Comparison of ENCODE assay signal across 9 cellular contexts in the genomic region with DNA sequence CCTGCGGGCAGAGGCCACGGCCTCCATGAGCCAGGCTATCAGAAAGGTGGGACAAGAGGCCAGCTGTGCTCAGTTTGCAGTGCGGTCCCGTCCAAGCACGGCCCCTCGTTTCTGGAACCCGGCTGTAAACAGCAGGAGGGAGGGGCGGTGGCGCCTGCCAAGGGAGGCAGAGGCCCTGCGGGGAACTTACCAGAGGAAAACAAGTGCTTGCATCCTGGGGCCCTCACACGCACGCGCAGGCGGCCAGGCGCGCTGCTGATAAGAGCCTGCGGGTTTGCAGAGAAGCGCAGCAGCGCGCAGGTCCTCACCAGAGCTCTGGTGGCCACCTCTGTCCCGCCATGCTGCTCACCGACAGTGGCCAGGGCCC. TPM values are rescaled to one million over a fixed set of nuclear protein-coding genes. Genes with fewer than 3 reads are reported as not detected.
DNase-seq lines count a peak whose midpoint lies in the region; ATAC-seq and TF ChIP-seq lines count a peak whose summit lies in the region.
"Had no signal": no experiment of that assay in that cellular context is flagged by ENCODE, and none has a peak within 500 bp of the region (broad histone marks: within the 10 kb centered on the region; RNA-seq: fewer than 3 reads in every experiment).

No MANE protein-coding gene starts in this region.

- H3K27ac Mint-ChIP-seq in endodermal cell = no peak overlapping the region

- peak; percentile 89 for DNase-seq in ELF-1 (ENCODE audit: low read depth, low spot score)
- DNase-seq in activated CD4-positive, CD25-positive, alpha-beta regulatory T cell treated with anti-CD3 and anti-CD28 coated beads, Interleukin-2, amount 50 U/mL, for 72 hours = peak; percentile 64
- no peak for DNase-seq in endodermal cell
- DNase-seq in putamen (ENCODE audit: low spot score) = peak; percentile 64
- no peak for DNase-seq in GM13977 (ENCODE audit: low spot score)
- DNase-seq in NCI-H1436 (lab: John Stamatoyannopoulos, UW) = no peak

- in situ Hi-C loops in GM13977 (cut with MboI; ENCODE audit: low pct_unique_long_range_greater_than_20kb, low sequenced_read_pairs, unreplicated experiment) = no loop called here

- WGBS in endodermal cell (ENCODE audit: insufficient coverage in 1 of 2, insufficient read length in 1 of 2), 2 experiments = 94 to 95% methylated on average over 21 to 22 of the region's 22 CpGs

- H3K4me1 Mint-ChIP-seq in endodermal cell = peaks cover 4% of the 10 kb centered on the region

- H3K4me3 Mint-ChIP-seq in endodermal cell = no peak overlapping the region

- H3K9me3 Mint-ChIP-seq in endodermal cell = no peaks in the 10 kb centered on the region

- no peaks in the 10 kb centered on the region for H3K27me3 ChIP-seq in endodermal cell (ENCODE audit: control insufficient read depth, insufficient read depth, low read length, poor library complexity, severe bottlenecking)

- H3K9ac ChIP-seq in endodermal cell (ENCODE audit: extremely low read depth, low read length, poor library complexity, severe bottlenecking) = no peak overlapping the region

- ATAC-seq in GM21717 (IDR thresholded peaks at IDR 0.05; ENCODE audit: unreplicated experiment) (no peak), GM21367 (IDR thresholded peaks at IDR 0.05; ENCODE audit: unreplicated experiment) (no peak)

- no peak overlapping the region for H3K4me3 ChIP-seq in endodermal cell (ENCODE audit: low read length)

- peaks cover 9% of the 10 kb centered on the region for H3K36me3 Mint-ChIP-seq in endodermal cell (ENCODE audit: low read depth)

- no peaks in the 10 kb centered on the region for H3K36me3 ChIP-seq in endodermal cell (ENCODE audit: control insufficient read depth, insufficient read depth, low read length)

- no peaks in the 10 kb centered on the region for H3K27me3 Mint-ChIP-seq in endodermal cell (ENCODE audit: insufficient read depth)

- no peaks in the 10 kb centered on the region for H3K9me3 ChIP-seq in endodermal cell (ENCODE audit: control insufficient read depth, low read length)

- peaks cover 7% of the 10 kb centered on the region for H3K4me1 ChIP-seq in endodermal cell (ENCODE audit: control insufficient read depth, insufficient read depth, low read length)

- H3K27ac ChIP-seq in endodermal cell (ENCODE audit: low read depth, low read length) = peak overlapping the region; percentile 38

- TF ChIP-seq CTCF in endodermal cell (conservative IDR thresholded peaks at IDR 0.05) = no peak
- no peak for TF ChIP-seq CTCF in GM13977 (IDR thresholded peaks at IDR 0.05; ENCODE audit: extremely low read depth, insufficient read depth, missing control alignments)

RNA-seq across cellular contexts. Expression of gene GPR146, which starts 10.7 kb away (rescaled TPM):
- total RNA-seq in endodermal cell = under 1 TPM; 0.66 to 0.75 TPM
- polyA plus RNA-seq in endodermal cell (2013, experiment 1 of 2) = 1.1 TPM
- polyA plus RNA-seq in endodermal cell (2013, experiment 2 of 2) = 1.7 TPM

RNA-seq across cellular contexts. Expression of gene GPER1, which starts 32.8 kb away (rescaled TPM):
- total RNA-seq in endodermal cell = under 1 TPM; 0.35 to 0.51 TPM
- polyA plus RNA-seq in endodermal cell (2013, experiment 1 of 2) = 1.1 TPM
- polyA plus RNA-seq in endodermal cell (2013, experiment 2 of 2) = 0.91 TPM
- total RNA-seq: activated CD8-positive, alpha-beta memory T cell treated with anti-CD3 and anti-CD28 coated beads for 36 hours had no signal

Comparison
In these comparisons a context has a peak if more than half of its experiments do, and no peak if none do; other contexts are left out.
1. DNase-seq: peak in ELF-1 (single experiment), activated CD4-positive, CD25-positive, alpha-beta regulatory T cell treated with anti-CD3 and anti-CD28 coated beads, Interleukin-2, amount 50 U/mL, for 72 hours (single experiment) and putamen (single experiment); none in endodermal cell (single experiment), GM13977 (single experiment) and NCI-H1436 (single experiment).